11 cellular contexts compared by ENCODE assay signal in genomic region chr16:17938546-17938945, GRCh38.
DNase-seq lines count a peak whose midpoint lies in the region; ATAC-seq and TF ChIP-seq lines count a peak whose summit lies in the region.
"Had no signal": no experiment of that assay in that cellular context is flagged by ENCODE, and none has a peak within 500 bp of the region (broad histone marks: within the 10 kb centered on the region; RNA-seq: fewer than 3 reads in every experiment).

No MANE protein-coding gene starts in this region.

- peaks cover 2% of the 10 kb centered on the region for H3K27me3 Mint-ChIP-seq in activated T-helper 17 cell treated with anti-CD3 and anti-CD28 coated beads, Interleukin-2, amount 50 U/mL, for 72 hours
- H3K27me3 Mint-ChIP-seq in nephron progenitor cell (ENCODE audit: low read depth, poor library complexity), result no peaks in the 10 kb centered on the region

- DNase-seq in GOT3 (lab: John Stamatoyannopoulos, UW), result peak; percentile 4
- no peak for DNase-seq in nephron progenitor cell
- DNase-seq in aorta, result no peak
- DNase-seq in NOMO-1 treated with dmso at 0.1 percent for 144 hours (lab: John Stamatoyannopoulos, UW; ENCODE audit: unreplicated experiment), result no peak
- DNase-seq: DMS53, GF-D8 had no signal

- peak overlapping the region; percentile 62 for H3K4me3 Mint-ChIP-seq in activated T-helper 17 cell treated with anti-CD3 and anti-CD28 coated beads, Interleukin-2, amount 50 U/mL, for 72 hours
- H3K4me3 Mint-ChIP-seq in nephron progenitor cell, result no peak overlapping the region

- intact Hi-C loops in aorta (cut with DNase I), result no loop called here

- 80 to 83% methylated on average over 3 of the region's 3 CpGs for WGBS in aorta, 2 donors

- H3K9me3 Mint-ChIP-seq in activated T-helper 17 cell treated with anti-CD3 and anti-CD28 coated beads, Interleukin-2, amount 50 U/mL, for 72 hours, result no peaks in the 10 kb centered on the region
- H3K9me3 Mint-ChIP-seq in nephron progenitor cell, result peaks cover 13% of the 10 kb centered on the region

- H3K36me3 Mint-ChIP-seq in activated T-helper 17 cell treated with anti-CD3 and anti-CD28 coated beads, Interleukin-2, amount 50 U/mL, for 72 hours (ENCODE audit: low read depth), result no peaks in the 10 kb centered on the region
- peaks cover 4% of the 10 kb centered on the region for H3K36me3 Mint-ChIP-seq in nephron progenitor cell (ENCODE audit: low read depth)

- H3K4me1 ChIP-seq in aorta (ENCODE audit: control insufficient read depth in 1 of 2, insufficient read depth in 2 of 2, low read length in 2 of 2), result no peaks in the 10 kb centered on the region

- no peak overlapping the region for H3K4me3 ChIP-seq in aorta (ENCODE audit: low read length in 2 of 2)
- H3K4me3 ChIP-seq: BLaER1 had no signal

- TF ChIP-seq CTCF in nephron progenitor cell (IDR thresholded peaks at IDR 0.05), result no peak

- no peaks in the 10 kb centered on the region for H3K9me3 ChIP-seq in aorta (ENCODE audit: control insufficient read depth, low read length)
- H3K9me3 ChIP-seq: BLaER1 had no signal

- no peak for ATAC-seq in activated T-helper 17 cell treated with anti-CD3 and anti-CD28 coated beads, Interleukin-2, amount 50 U/mL, for 72 hours (replicated peaks)
- peak; percentile 70 for ATAC-seq in aorta (ENCODE audit: low FRiP score)
- no peak for ATAC-seq in HG03108 (IDR thresholded peaks at IDR 0.05; ENCODE audit: unreplicated experiment)
- no peak for ATAC-seq in GM21825 (IDR thresholded peaks at IDR 0.05; ENCODE audit: unreplicated experiment)
- ATAC-seq: HCT116 had no signal

- H3K27ac Mint-ChIP-seq in activated T-helper 17 cell treated with anti-CD3 and anti-CD28 coated beads, Interleukin-2, amount 50 U/mL, for 72 hours, result no peak overlapping the region
- peak overlapping the region; percentile 22 for H3K27ac Mint-ChIP-seq in nephron progenitor cell

- H3K36me3 ChIP-seq in aorta (ENCODE audit: control insufficient read depth in 1 of 2, insufficient read depth in 2 of 2, low read length in 1 of 2), result no peaks in the 10 kb centered on the region
- H3K36me3 ChIP-seq: BLaER1 had no signal

- H3K4me1 Mint-ChIP-seq in activated T-helper 17 cell treated with anti-CD3 and anti-CD28 coated beads, Interleukin-2, amount 50 U/mL, for 72 hours, result no peaks in the 10 kb centered on the region
- peaks cover 39% of the 10 kb centered on the region for H3K4me1 Mint-ChIP-seq in nephron progenitor cell

- H3K27me3 ChIP-seq in aorta (ENCODE audit: control insufficient read depth in 1 of 2, insufficient read depth in 2 of 2, low read length in 1 of 2), result no peaks in the 10 kb centered on the region
- H3K27me3 ChIP-seq: BLaER1 had no signal

- H3K27ac ChIP-seq in aorta (ENCODE audit: low read depth in 1 of 2, low read length in 2 of 2), result no peak overlapping the region
- H3K27ac ChIP-seq: BLaER1 had no signal
